In genomic region chr1:869499-870244, GRCh38 we compare ENCODE assay signal across 8 cellular contexts. TPM values are rescaled to one million over a fixed set of nuclear protein-coding genes. Genes with fewer than 3 reads are reported as not detected.
DNase-seq lines count a peak whose midpoint lies in the region; ATAC-seq and TF ChIP-seq lines count a peak whose summit lies in the region.

No MANE protein-coding gene starts in this region.

- H3K27me3 ChIP-seq in cardiac muscle cell (peaks cover 77% of the 10 kb centered on the region), rectal smooth muscle tissue (ENCODE audit: control insufficient read depth, insufficient read depth, low read length) (peaks cover 3% of the 10 kb centered on the region)

- no peaks in the 10 kb centered on the region for H3K9me3 ChIP-seq in cardiac muscle cell (ENCODE audit: low read depth)

- no peak overlapping the region for H3K4me3 ChIP-seq in cardiac muscle cell
- peak overlapping the region; percentile 44 for H3K4me3 ChIP-seq in rectal smooth muscle tissue (ENCODE audit: low read length)

- H3K27ac ChIP-seq in cardiac muscle cell (no peak overlapping the region), rectal smooth muscle tissue (ENCODE audit: low read depth, low read length) (no peak overlapping the region)

- peak; percentile 65 for TF ChIP-seq CTCF in cardiac muscle cell (IDR thresholded peaks at IDR 0.05; ENCODE audit: low read depth, low read length)

- TF ChIP-seq EP300 in Ishikawa (IDR thresholded peaks at IDR 0.05; ENCODE audit: borderline replicate concordance), result no peak

- DNase-seq in D341Med (ENCODE audit: low spot score) (peak; percentile 88), SW480 (ENCODE audit: low spot score) (peak; percentile 60), cardiac muscle cell (ENCODE audit: low read depth in 1 of 2, low spot score in 1 of 2) (peak; percentile 56 to 74)
- DNase-seq in activated naive CD4-positive, alpha-beta T cell treated with anti-CD3 and anti-CD28 coated beads, Interleukin-2, amount 50 U/mL, for 16 hours, result peak; percentile 87

- ATAC-seq in HG02571 (IDR thresholded peaks at IDR 0.05; ENCODE audit: unreplicated experiment) (no peak), GM18858 (IDR thresholded peaks at IDR 0.05; ENCODE audit: unreplicated experiment) (no peak)

- peak; percentile 46; the same call in 1 of the 2 replicates for TF ChIP-seq RAD21 in Ishikawa (IDR thresholded peaks at IDR 0.05; ENCODE audit: low read depth)

- H3K4me1 ChIP-seq in cardiac muscle cell (ENCODE audit: low read depth) (no peaks in the 10 kb centered on the region), rectal smooth muscle tissue (ENCODE audit: control insufficient read depth, insufficient read depth, low read length) (no peaks in the 10 kb centered on the region)

- no peak overlapping the region for H3K9ac ChIP-seq in rectal smooth muscle tissue (ENCODE audit: low read length)

- H3K36me3 ChIP-seq in cardiac muscle cell, result no peaks in the 10 kb centered on the region
- H3K36me3 ChIP-seq in rectal smooth muscle tissue (ENCODE audit: control insufficient read depth, insufficient read depth, low read length), result no peaks in the 10 kb centered on the region

TF ChIP-seq in Ishikawa, 13 proteins besides CTCF, POLR2A, EP300 and RAD21:
- TF ChIP-seq ZBTB7A (IDR thresholded peaks at IDR 0.05; ENCODE audit: low read depth) (0 out of 2 replicates have a peak, but pooled peaks have one; percentile 28), MAX (IDR thresholded peaks at IDR 0.05) (peak; percentile 70), TCF12 (IDR thresholded peaks at IDR 0.05; ENCODE audit: low read depth) (no peak)

RNA-seq across cellular contexts. Expression of gene SAMD11, which starts 54.1 kb away (rescaled TPM):
- total RNA-seq in cardiac muscle cell, result 90.7 and 146 TPM in 2 replicates
- polyA plus RNA-seq in cardiac muscle cell, result 32.2 and 63.3 TPM in 2 replicates
